In the genomic region with DNA sequence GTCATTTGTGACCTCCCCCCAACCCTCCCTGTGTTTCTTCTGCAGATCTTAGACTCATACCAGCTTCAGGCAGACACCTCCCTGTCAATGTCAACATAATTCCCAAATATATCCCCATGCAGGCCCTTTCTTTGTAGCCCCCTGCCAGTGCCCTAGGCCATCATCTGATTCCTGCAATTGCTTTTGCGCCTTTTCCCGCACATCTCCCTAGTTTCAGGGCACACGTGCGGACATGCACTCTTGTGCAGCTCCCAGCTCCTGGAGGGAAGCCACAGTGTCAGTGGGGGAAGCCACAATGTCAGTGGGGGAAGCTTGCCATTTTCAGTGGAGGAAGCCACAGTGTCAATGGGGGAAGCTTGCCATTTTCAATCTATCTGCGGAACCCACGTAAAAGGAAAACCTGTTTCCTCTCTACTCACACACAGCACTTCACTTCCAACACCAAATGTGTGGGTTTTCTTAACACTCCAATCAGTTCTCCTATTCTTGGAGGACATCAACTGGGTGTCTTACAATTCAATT, we compare ENCODE assay signal across 1 cellular context.
TF ChIP-seq lines count a peak whose summit lies in the region.

No MANE protein-coding gene starts in this region.

TF ChIP-seq in H1, 55 proteins besides CTCF, POLR2A, EP300 and RAD21 (continued from another document):
- TF ChIP-seq GTF2F1 (IDR thresholded peaks at IDR 0.05; ENCODE audit: borderline replicate concordance, low read depth, low read length) (no peak), RNF2 (IDR thresholded peaks at IDR 0.05; ENCODE audit: borderline replicate concordance, low read depth, low read length, missing control alignments, poor library complexity, severe bottlenecking) (no peak), SIRT6 (IDR thresholded peaks at IDR 0.05; ENCODE audit: low read length) (no peak), BCL11A (IDR thresholded peaks at IDR 0.05; ENCODE audit: low read depth in 2 of 2, low read length in 2 of 2) (no peak)
TF ChIP-seq in H1: peak in this region for 0.
